In the genomic region with DNA sequence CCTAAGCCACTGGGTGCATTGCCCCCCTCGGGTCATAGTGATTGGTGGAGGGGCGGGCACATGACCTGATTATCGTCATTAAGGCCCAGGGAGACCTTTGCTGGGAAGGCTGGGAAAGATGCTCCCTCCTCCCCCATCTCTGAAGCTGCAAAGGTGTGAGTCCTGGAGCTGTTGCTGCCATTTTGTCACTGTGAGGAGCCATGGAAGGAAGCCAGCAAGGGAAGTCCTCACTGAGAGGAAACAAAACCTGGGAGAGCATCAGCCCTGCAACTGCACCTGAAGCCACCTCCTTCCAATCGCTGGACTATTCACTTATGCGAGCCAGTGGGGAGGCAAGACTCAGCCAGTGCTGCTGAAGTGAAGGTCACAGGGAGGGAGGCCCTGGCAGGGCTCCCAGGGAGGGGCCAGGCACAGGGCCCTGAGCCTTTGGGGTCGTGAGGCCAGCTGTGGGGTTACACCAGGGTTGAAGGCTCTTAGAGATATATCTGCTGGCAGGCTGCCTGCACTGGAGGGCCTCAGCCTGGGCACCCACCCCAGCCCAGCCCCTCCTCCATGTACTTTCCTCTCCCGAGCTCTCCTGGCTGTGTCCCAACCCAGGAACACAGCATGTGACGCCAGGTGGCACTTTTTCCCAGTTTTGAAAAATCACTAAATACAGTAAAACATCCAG, we compare ENCODE assay signal across 23 cellular contexts. TPM values are rescaled to one million over a fixed set of nuclear protein-coding genes. Genes with fewer than 3 reads are reported as not detected.
DNase-seq lines count a peak whose midpoint lies in the region; ATAC-seq, FAIRE-seq and TF ChIP-seq lines count a peak whose summit lies in the region.
"Had no signal": no experiment of that assay in that cellular context is flagged by ENCODE, and none has a peak within 500 bp of the region (broad histone marks: within the 10 kb centered on the region; RNA-seq: fewer than 3 reads in every experiment).

No MANE protein-coding gene starts in this region.

- no peak for TF ChIP-seq POLR2A in adrenal gland (IDR thresholded peaks at IDR 0.05)

- H3K4me3 ChIP-seq in adrenal gland (no peak overlapping the region), left lung (no peak overlapping the region), small intestine (ENCODE audit: low read depth in 1 of 2, low read length in 2 of 2) (no peak overlapping the region)
- H3K4me3 ChIP-seq: esophagus muscularis mucosa, gastrocnemius medialis, uterus had no signal

- WGBS in adrenal gland, 4 donors: 26 to 46% (median 39%) methylated on average over 8 of the region's 8 CpGs
- WGBS in small intestine, 3 donors: 18 to 55% (median 37%) methylated on average over 8 of the region's 8 CpGs

- FAIRE-seq in HTR-8/SVneo (lab: Jason Lieb, UNC) (peak; percentile 23), small intestine (lab: Jason Lieb, UNC) (no peak)
- FAIRE-seq: kidney had no signal

- ATAC-seq in left lung: peak; percentile 14
- ATAC-seq: activated T-helper 17 cell treated with anti-CD3 and anti-CD28 coated beads, Interleukin-2, amount 50 U/mL, for 72 hours; gastrocnemius medialis; natural killer cell treated with Interleukin-12 subunit alpha and Interleukin-12 subunit beta and Interleukin-15 and Interleukin-18, amount 100 ng/mL, for 72 hours; SK-N-SH treated with all-trans-retinoic acid at 6 μM for 48 hours had no signal

- in situ Hi-C loops in GM13977 (cut with MboI; ENCODE audit: low pct_unique_long_range_greater_than_20kb, low sequenced_read_pairs, unreplicated experiment): no loop called here

- H3K9me3 ChIP-seq in adrenal gland (replicated peaks in 1 of 3) (no peaks in the 10 kb centered on the region), left lung (no peaks in the 10 kb centered on the region), small intestine (ENCODE audit: control insufficient read depth, low read depth) (no peaks in the 10 kb centered on the region)
- H3K9me3 ChIP-seq: esophagus muscularis mucosa, gastrocnemius medialis, uterus had no signal

- no peaks in the 10 kb centered on the region for H3K36me3 ChIP-seq in adrenal gland (replicated peaks in 1 of 2)
- H3K36me3 ChIP-seq in left lung: no peaks in the 10 kb centered on the region
- H3K36me3 ChIP-seq in small intestine (ENCODE audit: control insufficient read depth in 2 of 2, insufficient read depth in 2 of 2, low read length in 2 of 2): no peaks in the 10 kb centered on the region
- H3K36me3 ChIP-seq: esophagus muscularis mucosa, gastrocnemius medialis, uterus had no signal

- H3K27me3 ChIP-seq in adrenal gland: no peaks in the 10 kb centered on the region
- peaks cover 0 to 19% of the 10 kb centered on the region in 2 donors for H3K27me3 ChIP-seq in left lung
- no peaks in the 10 kb centered on the region for H3K27me3 ChIP-seq in small intestine (ENCODE audit: control insufficient read depth in 2 of 2, insufficient read depth in 2 of 2, low read length in 2 of 2)
- H3K27me3 ChIP-seq: gastrocnemius medialis, uterus had no signal

- H3K4me1 ChIP-seq in adrenal gland (replicated peaks in 1 of 2) (no peaks in the 10 kb centered on the region), left lung (no peaks in the 10 kb centered on the region), small intestine (ENCODE audit: control insufficient read depth in 2 of 2, insufficient read depth in 1 of 2, low read depth in 1 of 2, low read length in 1 of 2) (peaks cover 0 to 4% of the 10 kb centered on the region in 2 donors)
- H3K4me1 ChIP-seq: gastrocnemius medialis, uterus had no signal

- peak overlapping the region in 1 of 5 donors; percentile 61 for H3K27ac ChIP-seq in adrenal gland
- H3K27ac ChIP-seq in left lung: no peak overlapping the region
- peak overlapping the region; percentile 89 to 92 for H3K27ac ChIP-seq in small intestine (ENCODE audit: low read depth in 1 of 2, low read length in 1 of 2)
- H3K27ac ChIP-seq: esophagus muscularis mucosa, gastrocnemius medialis, uterus, VCaP had no signal

- TF ChIP-seq CTCF in adrenal gland (IDR thresholded peaks at IDR 0.05) (no peak), left lung (IDR thresholded peaks at IDR 0.05) (no peak), GM13977 (IDR thresholded peaks at IDR 0.05; ENCODE audit: extremely low read depth, insufficient read depth, missing control alignments) (no peak)

- DNase-seq in HTR-8/SVneo (ENCODE audit: insufficient read length, low spot score) (no peak), adrenal gland (peak; percentile 36 to 66 (median 63)), left lung (no peak), small intestine (peak; percentile 74), NCI-H526 (lab: John Stamatoyannopoulos, UW) (no peak), GM13977 (ENCODE audit: low spot score) (no peak), NCI-H128 (lab: John Stamatoyannopoulos, UW; ENCODE audit: unreplicated experiment) (no peak)
- DNase-seq: activated CD4-positive, alpha-beta T cell treated with anti-CD3 and anti-CD28 coated beads, Interleukin-2, amount 50 U/mL, for 1 hour; CD4-positive, alpha-beta memory T cell; effector memory CD4-positive, alpha-beta T cell; GDM1; Karpas-422; kidney; mesenchymal stem cell; NCI-H2029 treated with DMSO at 0.1 percent for 48 hours; NCI-H446 treated with DMSO at 0.1 percent for 48 hours; uterus had no signal

- intact Hi-C loops in adrenal gland (cut with DNase I) (loop anchor here in 1 of 2 donors (5.0 kb wide), 1 partner anchor 336 kb away; no protein-coding TSS in a partner anchor), left lung (cut with DNase I) (no loop called here)

RNA-seq across cellular contexts. Expression of a gene that starts 10.7 kb away (rescaled TPM):
- total RNA-seq in adrenal gland: 10 to 100 TPM; 12.9 to 35.2 (median 27.8) TPM
- 10 to 100 TPM; 22.6 to 28.6 (median 28.1) TPM for polyA plus RNA-seq in adrenal gland
- 10 to 100 TPM; 23.6 to 26.8 TPM for total RNA-seq in left lung
- 100 to 1,000 TPM in 1 of 3 donors, 10 to 100 TPM in 2; 27.5 to 162 (median 82.7) TPM for polyA plus RNA-seq in small intestine

Comparison
In these comparisons a context has a peak if more than half of its experiments do, and no peak if none do; other contexts are left out.
1. DNase-seq: peak in adrenal gland (7 of 7) and small intestine (single experiment); none in HTR-8/SVneo (single experiment), left lung (0 of 2), NCI-H526 (0 of 2), GM13977 (single experiment) and NCI-H128 (single experiment).
2. H3K27ac ChIP-seq: peak in small intestine (2 of 2); none in left lung (0 of 2).